ENCODE assay signal across 23 cellular contexts in genomic region chr2:88746929-88747490, GRCh38.
"Had no signal": no experiment of that assay in that cellular context is flagged by ENCODE, and none has a peak within 500 bp of the region (broad histone marks: within the 10 kb centered on the region; RNA-seq: fewer than 3 reads in every experiment).

No MANE protein-coding gene starts in this region.

- H3K4me3 ChIP-seq: body of pancreas, gastroesophageal sphincter, heart left ventricle, sigmoid colon, SK-N-MC, spleen, tibial artery, vagina had no signal

- H3K4me3 Mint-ChIP-seq: activated CD4-positive, alpha-beta memory T cell treated with anti-CD3 and anti-CD28 coated beads, Interleukin-2, amount 10 ng/mL, durations not matched to agents 7 days and 5 days; activated CD4-positive, alpha-beta T cell treated with anti-CD3 and anti-CD28 coated beads for 36 hours; activated CD8-positive, alpha-beta memory T cell treated with anti-CD3 and anti-CD28 coated beads, Interleukin-2, amount 10 ng/mL, durations not matched to agents 7 days and 5 days; activated naive CD8-positive, alpha-beta T cell treated with anti-CD3 and anti-CD28 coated beads for 36 hours; natural killer cell treated with Interleukin-12 subunit alpha and Interleukin-12 subunit beta and Interleukin-15 and Interleukin-18, amount 100 ng/mL, for 72 hours; stimulated activated memory B cell treated with anti-CD40 and anti-IgM and Interleukin-4, amounts not matched to agents 10 μg/mL and 1 μg/mL and 100 μg/mL, for 72 hours; T-helper 2 cell treated with Interferon-gamma antibody and Interleukin-4, amounts not matched to agents 5 μg/mL and 100 μg/mL, for 36 hours; WTC11 had no signal

- H3K27ac Mint-ChIP-seq: activated CD4-positive, alpha-beta memory T cell treated with anti-CD3 and anti-CD28 coated beads, Interleukin-2, amount 10 ng/mL, durations not matched to agents 7 days and 5 days; activated CD8-positive, alpha-beta memory T cell treated with anti-CD3 and anti-CD28 coated beads, Interleukin-2, amount 10 ng/mL, durations not matched to agents 7 days and 5 days; activated naive CD8-positive, alpha-beta T cell treated with anti-CD3 and anti-CD28 coated beads for 36 hours; activated T-helper 2 cell treated with anti-CD3 and anti-CD28 coated beads, Interferon-gamma antibody, Interleukin-2, Interleukin-4, amounts not matched to agents 10 μg/mL and 5 μg/mL and 100 μg/mL, durations not matched to agents 14 hours and 24 hours and 36 hours; stimulated activated memory B cell treated with anti-CD40 and anti-IgM and Interleukin-4, amounts not matched to agents 10 μg/mL and 1 μg/mL and 100 μg/mL, for 72 hours; T-helper 2 cell treated with Interferon-gamma antibody and Interleukin-4, amounts not matched to agents 5 μg/mL and 100 μg/mL, for 36 hours; WTC11 had no signal

- H3K27me3 ChIP-seq: body of pancreas, gastroesophageal sphincter, heart left ventricle, sigmoid colon, spleen, tibial artery, vagina had no signal

- H3K4me1 ChIP-seq: body of pancreas, gastroesophageal sphincter, heart left ventricle, sigmoid colon, spleen, tibial artery, vagina had no signal

- H3K9me3 ChIP-seq: body of pancreas, sigmoid colon, vagina had no signal

- ATAC-seq: activated CD4-positive, alpha-beta T cell treated with anti-CD3 and anti-CD28 coated beads for 36 hours; activated CD8-positive, alpha-beta memory T cell treated with anti-CD3 and anti-CD28 coated beads, Interleukin-2, amount 10 ng/mL, durations not matched to agents 7 days and 5 days; body of pancreas; gastroesophageal sphincter; heart left ventricle; natural killer cell treated with Interleukin-12 subunit alpha and Interleukin-12 subunit beta and Interleukin-15 and Interleukin-18, amount 100 ng/mL, for 72 hours; stimulated activated memory B cell treated with anti-CD40 and anti-IgM and Interleukin-4, amounts not matched to agents 10 μg/mL and 1 μg/mL and 100 μg/mL, for 72 hours; WTC11 had no signal

- H3K27me3 Mint-ChIP-seq: activated CD4-positive, alpha-beta memory T cell treated with anti-CD3 and anti-CD28 coated beads, Interleukin-2, amount 10 ng/mL, durations not matched to agents 7 days and 5 days; activated CD4-positive, alpha-beta T cell treated with anti-CD3 and anti-CD28 coated beads for 36 hours; activated CD8-positive, alpha-beta memory T cell treated with anti-CD3 and anti-CD28 coated beads, Interleukin-2, amount 10 ng/mL, durations not matched to agents 7 days and 5 days; activated naive CD8-positive, alpha-beta T cell treated with anti-CD3 and anti-CD28 coated beads for 36 hours; natural killer cell treated with Interleukin-12 subunit alpha and Interleukin-12 subunit beta and Interleukin-15 and Interleukin-18, amount 100 ng/mL, for 72 hours; stimulated activated memory B cell treated with anti-CD40 and anti-IgM and Interleukin-4, amounts not matched to agents 10 μg/mL and 1 μg/mL and 100 μg/mL, for 72 hours had no signal

- DNase-seq: activated CD4-positive, alpha-beta memory T cell treated with anti-CD3 and anti-CD28 coated beads, Interleukin-2, amount 10 ng/mL, durations not matched to agents 7 days and 5 days; activated CD4-positive, alpha-beta T cell treated with anti-CD3 and anti-CD28 coated beads for 36 hours; activated CD8-positive, alpha-beta memory T cell treated with anti-CD3 and anti-CD28 coated beads, Interleukin-2, amount 10 ng/mL, durations not matched to agents 7 days and 5 days; activated naive CD8-positive, alpha-beta T cell treated with anti-CD3 and anti-CD28 coated beads for 36 hours; activated T-cell treated with anti-CD3 and anti-CD28 coated beads, Interleukin-2, amount 50 U/mL, for 1 hour; amygdala; body of pancreas; dermis blood vessel endothelial cell; effector memory CD4-positive, alpha-beta T cell; heart left ventricle; mesendoderm; sigmoid colon; spleen; stimulated activated CD4-positive, alpha-beta T cell treated with anti-CD3 and anti-CD28 coated beads, Interleukin-4, amount 100 ng/mL, for 4 hours; tibial artery had no signal

- H3K27ac ChIP-seq: body of pancreas, gastroesophageal sphincter, heart left ventricle, sigmoid colon, SK-N-MC, tibial artery, vagina had no signal
